In genomic region chr6:589090-589489, GRCh38 we compare ENCODE assay signal across 19 cellular contexts.
DNase-seq lines count a peak whose midpoint lies in the region; ATAC-seq and TF ChIP-seq lines count a peak whose summit lies in the region.
"Had no signal": no experiment of that assay in that cellular context is flagged by ENCODE, and none has a peak within 500 bp of the region (broad histone marks: within the 10 kb centered on the region; RNA-seq: fewer than 3 reads in every experiment).

No MANE protein-coding gene starts in this region.

- H3K36me3 Mint-ChIP-seq in endothelial cell (ENCODE audit: low read depth, unreplicated experiment), result peaks cover 16% of the 10 kb centered on the region

- no peaks in the 10 kb centered on the region for H3K9me3 ChIP-seq in heart left ventricle
- H3K9me3 ChIP-seq: BLaER1, SJSA1 had no signal

- no peaks in the 10 kb centered on the region for H3K9me3 Mint-ChIP-seq in endothelial cell (ENCODE audit: unreplicated experiment)
- H3K9me3 Mint-ChIP-seq: IgD-negative memory B cell had no signal

- peaks cover 0 to 47% (median 16%) of the 10 kb centered on the region in 9 donors for H3K36me3 ChIP-seq in heart left ventricle

- H3K27me3 ChIP-seq in heart left ventricle, result no peaks in the 10 kb centered on the region
- H3K27me3 ChIP-seq: BLaER1, SJSA1 had no signal

- peaks cover 0 to 5% (median 0%) of the 10 kb centered on the region in 12 donors for H3K4me1 ChIP-seq in heart left ventricle

- peaks cover 19% of the 10 kb centered on the region for H3K4me1 Mint-ChIP-seq in endothelial cell (ENCODE audit: unreplicated experiment)
- H3K4me1 Mint-ChIP-seq: IgD-negative memory B cell had no signal

- H3K27ac Mint-ChIP-seq in endothelial cell (ENCODE audit: unreplicated experiment), result no peak overlapping the region
- H3K27ac Mint-ChIP-seq: CD4-positive, CD25-positive, alpha-beta regulatory T cell had no signal

- intact Hi-C loops in heart left ventricle (cut with DNase I), result no loop called here
- intact Hi-C loops in cardiac septum (cut with DNase I), result no loop called here
- intact Hi-C loops in left ventricle myocardium superior (cut with micrococcal nuclease), result no loop called here

- TF ChIP-seq CTCF in heart left ventricle (IDR thresholded peaks at IDR 0.05) (no peak), endothelial cell (IDR thresholded peaks at IDR 0.05; ENCODE audit: unreplicated experiment) (no peak)

- WGBS in heart left ventricle, 4 donors, result 74 to 88% (median 82%) methylated on average over 22 of the region's 22 CpGs

- TF ChIP-seq POLR2A in heart left ventricle (IDR thresholded peaks at IDR 0.05), result no peak

- peak; percentile 15 to 23 (median 22) for ATAC-seq in heart left ventricle
- ATAC-seq in left ventricle myocardium superior, result peak; percentile 39
- no peak for ATAC-seq in HG03457 (IDR thresholded peaks at IDR 0.05; ENCODE audit: unreplicated experiment)
- no peak for ATAC-seq in HG03521 (IDR thresholded peaks at IDR 0.05; ENCODE audit: unreplicated experiment)
- ATAC-seq: PC-3 had no signal

- H3K4me3 ChIP-seq in heart left ventricle, result no peak overlapping the region
- H3K4me3 ChIP-seq: BLaER1, SJSA1 had no signal

- H3K27ac ChIP-seq in heart left ventricle, result peak overlapping the region in 4 of 12 donors; percentile 21 to 61 (median 51)
- H3K27ac ChIP-seq: BLaER1, KMS-11, SJSA1 had no signal

- peak overlapping the region; percentile 3 for H3K4me3 Mint-ChIP-seq in endothelial cell (ENCODE audit: unreplicated experiment)
- H3K4me3 Mint-ChIP-seq: CD4-positive, CD25-positive, alpha-beta regulatory T cell; IgD-negative memory B cell had no signal

- DNase-seq in heart left ventricle (peak in 1 of 5 donors; percentile 33), cardiac septum (ENCODE audit: low spot score) (no peak), endothelial cell (ENCODE audit: low spot score) (no peak), left ventricle myocardium superior (peak; percentile 37), COR-L47 (lab: John Stamatoyannopoulos, UW) (no peak)
- DNase-seq: CD4-positive, CD25-positive, alpha-beta regulatory T cell; MM.1S; NCI-H2029; NCI-H446 treated with DMSO at 0.1 percent for 48 hours; NCI-H526; NCI-H82; NK-92 treated with Interleukin-12 subunit alpha and Interleukin-12 subunit beta, amount 100 ng/mL, for 24 hours; PC-3 had no signal

- H3K27me3 Mint-ChIP-seq in endothelial cell (ENCODE audit: unreplicated experiment), result peaks cover 6% of the 10 kb centered on the region
- H3K27me3 Mint-ChIP-seq: CD4-positive, CD25-positive, alpha-beta regulatory T cell; IgD-negative memory B cell had no signal

Comparison
In these comparisons a context has a peak if more than half of its experiments do, and no peak if none do; other contexts are left out.
1. ATAC-seq: peak in heart left ventricle (4 of 4) and left ventricle myocardium superior (single experiment); none in HG03457 (single experiment) and HG03521 (single experiment).